ENCODE assay signal across 9 cellular contexts in the genomic region with DNA sequence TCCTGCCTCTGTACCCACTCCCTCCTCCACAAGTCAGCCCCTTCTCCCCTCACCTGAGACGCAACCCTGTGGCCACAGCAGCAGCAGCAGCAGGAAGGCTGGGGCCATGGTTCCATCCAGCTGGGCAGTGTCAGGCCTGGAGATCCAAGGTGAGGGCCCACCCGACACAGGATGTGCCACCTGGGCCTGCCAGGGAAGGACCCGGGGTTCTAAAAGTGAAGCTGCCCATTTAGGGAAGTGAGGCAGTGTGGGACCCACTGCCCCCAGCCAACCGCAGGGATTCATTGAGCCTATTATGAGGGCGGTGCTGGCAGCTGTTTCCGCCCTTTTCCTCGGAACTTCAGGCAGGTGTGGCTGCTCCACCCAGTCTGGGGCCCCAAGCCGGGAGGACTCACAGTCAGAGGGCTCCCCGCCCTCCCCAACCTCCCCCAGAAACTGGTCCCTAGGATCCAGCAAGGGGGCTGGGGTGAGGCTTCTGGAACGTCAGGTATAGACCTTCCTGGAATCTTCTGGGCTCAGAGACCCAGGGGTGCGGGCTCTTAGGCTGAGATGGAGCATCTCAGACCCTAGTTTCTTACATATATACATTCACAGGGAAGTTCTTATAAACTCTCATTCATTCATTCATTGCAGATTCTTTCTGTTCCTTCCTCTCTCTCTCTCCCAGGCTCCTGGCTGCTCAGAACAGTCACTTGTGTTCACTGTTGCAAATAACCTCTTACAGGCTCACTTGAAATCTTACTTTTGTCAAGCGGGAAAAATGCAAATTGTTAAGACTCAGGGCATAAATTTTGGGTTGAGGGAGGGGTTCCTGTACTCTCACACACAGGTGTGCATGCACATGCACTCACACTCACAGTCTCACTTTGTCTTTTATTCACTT. TPM values are rescaled to one million over a fixed set of nuclear protein-coding genes. Genes with fewer than 3 reads are reported as not detected.
DNase-seq lines count a peak whose midpoint lies in the region; ATAC-seq, FAIRE-seq and TF ChIP-seq lines count a peak whose summit lies in the region.
"Had no signal": no experiment of that assay in that cellular context is flagged by ENCODE, and none has a peak within 500 bp of the region (broad histone marks: within the 10 kb centered on the region; RNA-seq: fewer than 3 reads in every experiment).

A gene with protein sequence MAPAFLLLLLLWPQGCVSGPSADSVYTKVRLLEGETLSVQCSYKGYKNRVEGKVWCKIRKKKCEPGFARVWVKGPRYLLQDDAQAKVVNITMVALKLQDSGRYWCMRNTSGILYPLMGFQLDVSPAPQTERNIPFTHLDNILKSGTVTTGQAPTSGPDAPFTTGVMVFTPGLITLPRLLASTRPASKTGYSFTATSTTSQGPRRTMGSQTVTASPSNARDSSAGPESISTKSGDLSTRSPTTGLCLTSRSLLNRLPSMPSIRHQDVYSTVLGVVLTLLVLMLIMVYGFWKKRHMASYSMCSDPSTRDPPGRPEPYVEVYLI (minus strand): TSS at position 249 of the 883 bp plus-strand sequence. CDS start 141 bp downstream, at position 108.

- FAIRE-seq in astrocyte (lab: Jason Lieb, UNC), result no peak
- FAIRE-seq in urothelium cell line (lab: Jason Lieb, UNC), result no peak
- FAIRE-seq: endothelial cell of umbilical vein had no signal

- no peaks in the 10 kb centered on the region for H4K20me1 ChIP-seq in astrocyte (ENCODE audit: insufficient read depth, low read length)

- H3K27ac Mint-ChIP-seq in astrocyte (ENCODE audit: unreplicated experiment), result peak within 1 kb of the TSS; percentile 85

- 22 to 49% (median 31%) methylated on average over 10 to 12 of the region's 12 CpGs for WGBS in spleen, 5 donors

- peaks cover 13% of the 10 kb centered on the region for H3K4me1 Mint-ChIP-seq in astrocyte (ENCODE audit: low read depth, unreplicated experiment)

- H3K36me3 Mint-ChIP-seq in astrocyte (ENCODE audit: low read depth, unreplicated experiment), result no peaks in the 10 kb centered on the region

- DNase-seq in NCI-H69 (lab: John Stamatoyannopoulos, UW) (peak; percentile 48), astrocyte (ENCODE audit: low read depth) (no peak), spleen (peak; percentile 92), LoVo (ENCODE audit: low spot score) (no peak), ACHN (no peak), ureter (ENCODE audit: low spot score) (no peak), urothelium cell line (ENCODE audit: low spot score) (no peak)

- H3K36me3 ChIP-seq in astrocyte (ENCODE audit: insufficient read depth, low read length) (no peaks in the 10 kb centered on the region), spleen (peaks cover 0 to 19% (median 0%) of the 10 kb centered on the region in 6 donors)

- no peak within 1 kb of the TSS for H2AFZ ChIP-seq in astrocyte (ENCODE audit: low read depth, low read length)

- no peak within 1 kb of the TSS for H3K4me2 ChIP-seq in astrocyte (ENCODE audit: low read length)

- H3K9me3 ChIP-seq in astrocyte (ENCODE audit: insufficient read depth, low read depth, low read length), result no peaks in the 10 kb centered on the region
- no peaks in the 10 kb centered on the region for H3K9me3 ChIP-seq in spleen

- intact Hi-C loops in spleen (cut with DNase I; ENCODE audit: low total_unique reads), result no loop called here

- no peak within 1 kb of the TSS for H3K9ac ChIP-seq in astrocyte (ENCODE audit: low read length)

- H3K27ac ChIP-seq in astrocyte (ENCODE audit: low read depth, low read length) (no peak within 1 kb of the TSS), spleen (peak within 1 kb of the TSS; percentile 77 to 97 (median 94))

- no peaks in the 10 kb centered on the region for H3K9me3 Mint-ChIP-seq in astrocyte (ENCODE audit: unreplicated experiment)

- no peak within 1 kb of the TSS for H3K4me3 ChIP-seq in astrocyte (ENCODE audit: insufficient read depth, low read depth, low read length)
- peak within 1 kb of the TSS in 7 of 8 donors; percentile 18 to 68 (median 35) for H3K4me3 ChIP-seq in spleen

- peaks cover 18% of the 10 kb centered on the region for H3K27me3 Mint-ChIP-seq in astrocyte (ENCODE audit: low read depth, unreplicated experiment)

- H3K4me3 Mint-ChIP-seq in astrocyte (ENCODE audit: unreplicated experiment), result no peak within 1 kb of the TSS

- no peaks in the 10 kb centered on the region for H3K27me3 ChIP-seq in astrocyte (ENCODE audit: insufficient read depth, low read length)
- H3K27me3 ChIP-seq in spleen (replicated peaks in 1 of 7), result no peaks in the 10 kb centered on the region

- no peak for TF ChIP-seq POLR2A in spleen (IDR thresholded peaks at IDR 0.05)

- H3K79me2 ChIP-seq in astrocyte (ENCODE audit: insufficient read depth, low read length), result no peaks in the 10 kb centered on the region

- H3K4me1 ChIP-seq in astrocyte (ENCODE audit: insufficient read depth, low read length) (no peaks in the 10 kb centered on the region), spleen (peaks cover 11 to 70% (median 43%) of the 10 kb centered on the region in 6 donors)

- no peak for TF ChIP-seq CTCF in astrocyte (IDR thresholded peaks at IDR 0.05; ENCODE audit: insufficient read depth, low read depth, low read length)
- TF ChIP-seq CTCF in spleen (IDR thresholded peaks at IDR 0.05 in 8 of 11, conservative IDR thresholded peaks at IDR 0.05 in 3 of 11), result no peak

- peak; percentile 26 for ATAC-seq in GM19351 (IDR thresholded peaks at IDR 0.05; ENCODE audit: unreplicated experiment)

- in situ Hi-C loops in ACHN (cut with HindIII; ENCODE audit: low pct_ligation_motif_present, low pct_unique_long_range_greater_than_20kb, low sequenced_read_pairs), result no loop called here

RNA-seq across cellular contexts. Expression of the gene that starts here (rescaled TPM):
- total RNA-seq in astrocyte (not detected in 2 replicates), spleen (10 to 100 TPM in 5 of 7 donors, 1 to 10 TPM in 2; 7.4 to 28.8 (median 12.2) TPM), ureter (0.16 TPM)
- 1 to 10 TPM; 1.9 to 5.4 (median 4.6) TPM for polyA plus RNA-seq in spleen
- total RNA-seq: endothelial cell of umbilical vein had no signal
- polyA plus RNA-seq: endothelial cell of umbilical vein had no signal

Comparison
In these comparisons a context has a peak if more than half of its experiments do, and no peak if none do; other contexts are left out.
1. DNase-seq: peak in NCI-H69 (single experiment) and spleen (single experiment); none in astrocyte (single experiment), LoVo (single experiment), ACHN (single experiment), ureter (single experiment) and urothelium cell line (single experiment).